Comparison of ENCODE assay signal across 9 cellular contexts in the genomic region with DNA sequence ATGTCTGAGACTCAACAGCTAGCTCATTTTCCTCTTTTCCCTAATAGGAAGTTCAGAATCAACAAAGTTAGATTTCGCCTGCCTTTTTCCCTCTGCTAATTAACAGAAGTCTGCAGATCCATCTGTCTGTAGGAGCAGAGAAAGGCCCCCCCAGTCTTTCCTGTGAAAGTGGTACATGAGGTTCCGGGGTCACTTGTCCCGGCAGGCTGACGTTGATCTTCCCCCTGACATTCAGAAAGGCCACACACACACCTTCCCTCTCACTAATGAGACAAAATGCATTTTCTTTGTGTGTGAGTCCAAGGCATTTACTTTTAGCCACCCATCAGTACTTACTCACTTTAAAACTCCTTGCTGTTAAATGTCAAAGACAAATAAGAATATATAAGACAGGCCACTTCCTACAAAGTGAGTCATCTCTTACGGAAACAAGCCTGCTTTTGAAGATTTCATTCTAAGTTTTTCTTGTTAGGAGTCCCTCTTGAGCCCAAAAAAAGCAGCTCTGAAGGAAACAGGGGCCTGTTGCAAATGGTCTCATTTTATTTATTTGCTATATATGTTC.
DNase-seq lines count a peak whose midpoint lies in the region; ATAC-seq, FAIRE-seq and TF ChIP-seq lines count a peak whose summit lies in the region.
"Had no signal": no experiment of that assay in that cellular context is flagged by ENCODE, and none has a peak within 500 bp of the region (broad histone marks: within the 10 kb centered on the region; RNA-seq: fewer than 3 reads in every experiment).

No MANE protein-coding gene starts in this region.

- no peaks in the 10 kb centered on the region for H4K20me1 ChIP-seq in PC-3 (ENCODE audit: low read length)

- no peaks in the 10 kb centered on the region for H3K79me2 ChIP-seq in PC-3 (ENCODE audit: low read length)

- H3K27ac ChIP-seq in PC-3 (ENCODE audit: low read length), result peak overlapping the region; percentile 62
- H3K27ac ChIP-seq in pancreas, result no peak overlapping the region
- no peak overlapping the region for H3K27ac ChIP-seq in prostate gland

- H3K4me3 Mint-ChIP-seq in chondrocyte (ENCODE audit: unreplicated experiment), result no peak overlapping the region
- H3K4me3 Mint-ChIP-seq in progenitor cell of endocrine pancreas (ENCODE audit: low read depth), result no peak overlapping the region

- H3K4me1 ChIP-seq in PC-3 (ENCODE audit: insufficient read depth, low read length), result peaks cover 20% of the 10 kb centered on the region
- H3K4me1 ChIP-seq in pancreas, result no peaks in the 10 kb centered on the region
- H3K4me1 ChIP-seq in prostate gland (replicated peaks), result no peaks in the 10 kb centered on the region

- intact Hi-C loops in PC-3 (cut with micrococcal nuclease), result loop anchor here (2.0 to 5.0 kb wide), 2 partner anchors 53 to 280 kb away; partner anchors contain the start of gene CALM1
- intact Hi-C loops in pancreas (cut with DNase I), result no loop called here
- intact Hi-C loops in prostate gland (cut with DNase I), result no loop called here

- CTCF ChIA-PET in PC-3 (lab: Charles Lee), result no interaction called here

- H3K9me3 ChIP-seq in PC-3 (ENCODE audit: low read length) (no peaks in the 10 kb centered on the region), pancreas (no peaks in the 10 kb centered on the region), prostate gland (no peaks in the 10 kb centered on the region)

- ATAC-seq in PC-3 (peak; percentile 98), pancreas (peak in 1 of 4 donors; percentile 46), HG03095 (IDR thresholded peaks at IDR 0.05; ENCODE audit: unreplicated experiment) (no peak)
- ATAC-seq: GM12878 had no signal

- H3K27ac Mint-ChIP-seq in chondrocyte (ENCODE audit: unreplicated experiment) (peak overlapping the region; percentile 52), progenitor cell of endocrine pancreas (no peak overlapping the region)

- DNase-seq in COLO829 (ENCODE audit: low spot score) (peak; percentile 70), PC-3 (peak; percentile 79), chondrocyte (ENCODE audit: low spot score) (no peak), pancreas (no peak), progenitor cell of endocrine pancreas (ENCODE audit: low spot score, unreplicated experiment) (no peak), prostate gland (ENCODE audit: low spot score) (no peak)
- no peak for DNase-seq in effector CD8-positive, alpha-beta T cell (lab: John Stamatoyannopoulos, UW)

- POLR2A ChIA-PET in PC-3 (lab: Charles Lee; ENCODE audit: unreplicated experiment), result interaction anchor here (0.5 kb wide), 1 partner anchor 832 kb away, joined by 4 read pairs; the partner anchor contains the start of gene PPP4R3A

- TF ChIP-seq CTCF in PC-3 (conservative IDR thresholded peaks at IDR 0.05; ENCODE audit: low read depth, low read length), result no peak
- TF ChIP-seq CTCF in chondrocyte (IDR thresholded peaks at IDR 0.05), result peak; percentile 43
- no peak for TF ChIP-seq CTCF in pancreas (IDR thresholded peaks at IDR 0.05)
- no peak for TF ChIP-seq CTCF in progenitor cell of endocrine pancreas (IDR thresholded peaks at IDR 0.05; ENCODE audit: unreplicated experiment)
- no peak for TF ChIP-seq CTCF in prostate gland (IDR thresholded peaks at IDR 0.05)

- 86 to 89% methylated on average over 5 of the region's 5 CpGs for WGBS in pancreas, 2 donors
- 61% methylated on average over 5 of the region's 5 CpGs for WGBS in prostate gland

- H3K4me3 ChIP-seq in PC-3 (ENCODE audit: low read length) (no peak overlapping the region), pancreas (no peak overlapping the region), prostate gland (no peak overlapping the region)
- H3K4me3 ChIP-seq: GM12878 had no signal

- H3K9me2 ChIP-seq in PC-3 (replicated peaks; ENCODE audit: low read length), result no peaks in the 10 kb centered on the region

- peak overlapping the region; percentile 16; the same call in 1 of the 2 replicates for H3K9ac ChIP-seq in PC-3 (ENCODE audit: low read length)

- H3K27me3 ChIP-seq in PC-3 (ENCODE audit: low read length), result no peaks in the 10 kb centered on the region
- no peaks in the 10 kb centered on the region for H3K27me3 ChIP-seq in pancreas
- H3K27me3 ChIP-seq in prostate gland (replicated peaks; ENCODE audit: insufficient read depth), result no peaks in the 10 kb centered on the region

- H3K4me1 Mint-ChIP-seq in chondrocyte (ENCODE audit: low read depth) (peaks cover 36% of the 10 kb centered on the region), progenitor cell of endocrine pancreas (ENCODE audit: low read depth) (no peaks in the 10 kb centered on the region)

- FAIRE-seq in pancreas (lab: Jason Lieb, UNC), result peak; percentile 54
- FAIRE-seq: GM12878 had no signal

- H2AFZ ChIP-seq in PC-3 (ENCODE audit: low read length), result no peak overlapping the region

- H3F3A ChIP-seq in PC-3 (ENCODE audit: low read length, unreplicated experiment), result no peaks in the 10 kb centered on the region

- H3K36me3 ChIP-seq in PC-3 (ENCODE audit: low read depth, low read length), result no peaks in the 10 kb centered on the region
- H3K36me3 ChIP-seq in pancreas, result no peaks in the 10 kb centered on the region
- no peaks in the 10 kb centered on the region for H3K36me3 ChIP-seq in prostate gland

- peaks cover 5% of the 10 kb centered on the region for H3K36me3 Mint-ChIP-seq in chondrocyte (ENCODE audit: low read depth)
- peaks cover 10% of the 10 kb centered on the region for H3K36me3 Mint-ChIP-seq in progenitor cell of endocrine pancreas (ENCODE audit: insufficient read depth)

- H3K4me2 ChIP-seq in PC-3 (ENCODE audit: low read length), result peak overlapping the region; percentile 50

- BruUV-seq in PC-3 (replicated peaks; lab: Mats Ljungman, UMichigan), result no TSS peak

- no peaks in the 10 kb centered on the region for H3K9me3 Mint-ChIP-seq in chondrocyte (ENCODE audit: low read depth)
- H3K9me3 Mint-ChIP-seq in progenitor cell of endocrine pancreas (ENCODE audit: low read depth), result no peaks in the 10 kb centered on the region

- TF ChIP-seq POLR2A in prostate gland (IDR thresholded peaks at IDR 0.05), result no peak

- H3K27me3 Mint-ChIP-seq in chondrocyte (ENCODE audit: low read depth), result no peaks in the 10 kb centered on the region
- H3K27me3 Mint-ChIP-seq in progenitor cell of endocrine pancreas, result no peaks in the 10 kb centered on the region

Comparison
In these comparisons a context has a peak if more than half of its experiments do, and no peak if none do; other contexts are left out.
1. DNase-seq: peak in COLO829 (single experiment) and PC-3 (single experiment); none in chondrocyte (single experiment), pancreas (0 of 6), progenitor cell of endocrine pancreas (single experiment), prostate gland (single experiment) and effector CD8-positive, alpha-beta T cell (single experiment).